In genomic region chrX:85243155-85243554, GRCh38 we compare ENCODE assay signal across 9 cellular contexts. TPM values are rescaled to one million over a fixed set of nuclear protein-coding genes. Genes with fewer than 3 reads are reported as not detected.
DNase-seq lines count a peak whose midpoint lies in the region; ATAC-seq and TF ChIP-seq lines count a peak whose summit lies in the region.
"Had no signal": no experiment of that assay in that cellular context is flagged by ENCODE, and none has a peak within 500 bp of the region (broad histone marks: within the 10 kb centered on the region; RNA-seq: fewer than 3 reads in every experiment).

No MANE protein-coding gene starts in this region.

- 28 to 50% methylated on average over 2 of the region's 2 CpGs for WGBS in tibial nerve, 2 donors

- no peak overlapping the region for H3K27ac Mint-ChIP-seq in activated CD4-positive, alpha-beta T cell treated with anti-CD3 and anti-CD28 coated beads, Interleukin-2, amount 10 ng/mL, durations not matched to agents 7 days and 5 days
- peak overlapping the region; percentile 88 for H3K27ac Mint-ChIP-seq in stimulated activated memory B cell treated with anti-CD40 and anti-IgM and Interleukin-4, amounts not matched to agents 10 μg/mL and 1 μg/mL and 100 μg/mL, for 72 hours

- TF ChIP-seq POLR2A in tibial nerve (IDR thresholded peaks at IDR 0.05), result no peak

- H3K27me3 ChIP-seq in tibial nerve, result no peaks in the 10 kb centered on the region

- no peak overlapping the region for H3K27ac ChIP-seq in tibial nerve

- H3K9me3 Mint-ChIP-seq in activated CD4-positive, alpha-beta T cell treated with anti-CD3 and anti-CD28 coated beads, Interleukin-2, amount 10 ng/mL, durations not matched to agents 7 days and 5 days, result no peaks in the 10 kb centered on the region
- no peaks in the 10 kb centered on the region for H3K9me3 Mint-ChIP-seq in stimulated activated memory B cell treated with anti-CD40 and anti-IgM and Interleukin-4, amounts not matched to agents 10 μg/mL and 1 μg/mL and 100 μg/mL, for 72 hours
- H3K9me3 Mint-ChIP-seq: central memory CD8-positive, alpha-beta T cell had no signal

- H3K4me3 ChIP-seq in tibial nerve, result peak overlapping the region in 2 of 4 donors; percentile 36 to 60

- no peak for TF ChIP-seq CTCF in tibial nerve (IDR thresholded peaks at IDR 0.05)

- no peaks in the 10 kb centered on the region for H3K9me3 ChIP-seq in tibial nerve

- no peaks in the 10 kb centered on the region for H3K36me3 Mint-ChIP-seq in activated CD4-positive, alpha-beta T cell treated with anti-CD3 and anti-CD28 coated beads, Interleukin-2, amount 10 ng/mL, durations not matched to agents 7 days and 5 days (ENCODE audit: low read depth)
- H3K36me3 Mint-ChIP-seq in stimulated activated memory B cell treated with anti-CD40 and anti-IgM and Interleukin-4, amounts not matched to agents 10 μg/mL and 1 μg/mL and 100 μg/mL, for 72 hours, result no peaks in the 10 kb centered on the region

- peak overlapping the region; percentile 45 for H3K4me3 Mint-ChIP-seq in activated CD4-positive, alpha-beta T cell treated with anti-CD3 and anti-CD28 coated beads, Interleukin-2, amount 10 ng/mL, durations not matched to agents 7 days and 5 days
- H3K4me3 Mint-ChIP-seq in stimulated activated memory B cell treated with anti-CD40 and anti-IgM and Interleukin-4, amounts not matched to agents 10 μg/mL and 1 μg/mL and 100 μg/mL, for 72 hours, result peak overlapping the region; percentile 88

- CTCF ChIA-PET in activated CD4-positive, alpha-beta T cell treated with anti-CD3 and anti-CD28 coated beads, Interleukin-2, amount 10 ng/mL, durations not matched to agents 7 days and 5 days (lab: Charles Lee), result no interaction called here

- H3K36me3 ChIP-seq in tibial nerve, result no peaks in the 10 kb centered on the region

- no peak for TF ChIP-seq EP300 in tibial nerve (IDR thresholded peaks at IDR 0.05)

- POLR2A ChIA-PET in activated CD4-positive, alpha-beta T cell treated with anti-CD3 and anti-CD28 coated beads, Interleukin-2, amount 10 ng/mL, durations not matched to agents 7 days and 5 days (lab: Charles Lee), result no interaction called here

- no peak for DNase-seq in activated CD4-positive, alpha-beta T cell treated with anti-CD3 and anti-CD28 coated beads, Interleukin-2, amount 10 ng/mL, durations not matched to agents 7 days and 5 days
- DNase-seq in activated CD4-positive, alpha-beta T cell treated with anti-CD3 and anti-CD28 coated beads, Interleukin-2, amount 50 U/mL, for 1 hour, result no peak
- DNase-seq in OCI-M1 (lab: John Stamatoyannopoulos, UW) (peak; percentile 39), germinal center (ENCODE audit: low spot score) (peak; percentile 2), T-helper 1 cell (no peak), tibial nerve (ENCODE audit: low spot score in 2 of 2) (no peak)
- DNase-seq in stimulated activated CD4-positive, alpha-beta T cell treated with anti-CD3 and anti-CD28 coated beads, Interleukin-2, amount 100 ng/mL, for 24 hours, result no peak

- peaks cover 0 to 4% (median 0%) of the 10 kb centered on the region in 4 donors for H3K4me1 ChIP-seq in tibial nerve

- H3K4me1 Mint-ChIP-seq in activated CD4-positive, alpha-beta T cell treated with anti-CD3 and anti-CD28 coated beads, Interleukin-2, amount 10 ng/mL, durations not matched to agents 7 days and 5 days, result peaks cover 14% of the 10 kb centered on the region
- H3K4me1 Mint-ChIP-seq in stimulated activated memory B cell treated with anti-CD40 and anti-IgM and Interleukin-4, amounts not matched to agents 10 μg/mL and 1 μg/mL and 100 μg/mL, for 72 hours, result peaks cover 13% of the 10 kb centered on the region

- peaks cover 22% of the 10 kb centered on the region for H3K27me3 Mint-ChIP-seq in activated CD4-positive, alpha-beta T cell treated with anti-CD3 and anti-CD28 coated beads, Interleukin-2, amount 10 ng/mL, durations not matched to agents 7 days and 5 days
- no peaks in the 10 kb centered on the region for H3K27me3 Mint-ChIP-seq in stimulated activated memory B cell treated with anti-CD40 and anti-IgM and Interleukin-4, amounts not matched to agents 10 μg/mL and 1 μg/mL and 100 μg/mL, for 72 hours
- H3K27me3 Mint-ChIP-seq: central memory CD8-positive, alpha-beta T cell had no signal

- no peak for ATAC-seq in stimulated activated memory B cell treated with anti-CD40 and anti-IgM and Interleukin-4, amounts not matched to agents 10 μg/mL and 1 μg/mL and 100 μg/mL, for 72 hours

RNA-seq across cellular contexts. Expression of gene SATL1, which starts 0.4 kb away (rescaled TPM):
- not detected for total RNA-seq in activated CD4-positive, alpha-beta T cell treated with anti-CD3 and anti-CD28 coated beads, Interleukin-2, amount 10 ng/mL, durations not matched to agents 7 days and 5 days
- not detected for total RNA-seq in tibial nerve

RNA-seq across cellular contexts. Expression of gene ZNF711, which starts 0.6 kb away (rescaled TPM):
- total RNA-seq in activated CD4-positive, alpha-beta T cell treated with anti-CD3 and anti-CD28 coated beads, Interleukin-2, amount 10 ng/mL, durations not matched to agents 7 days and 5 days, result under 1 TPM; 0.42 to 0.45 TPM
- total RNA-seq in tibial nerve, result 1 to 10 TPM; 1.2 to 2.8 (median 1.7) TPM

Comparison
In these comparisons a context has a peak if more than half of its experiments do, and no peak if none do; other contexts are left out.
1. DNase-seq: peak in OCI-M1 (single experiment) and germinal center (single experiment); none in activated CD4-positive, alpha-beta T cell treated with anti-CD3 and anti-CD28 coated beads, Interleukin-2, amount 10 ng/mL, durations not matched to agents 7 days and 5 days (single experiment), activated CD4-positive, alpha-beta T cell treated with anti-CD3 and anti-CD28 coated beads, Interleukin-2, amount 50 U/mL, for 1 hour (single experiment), T-helper 1 cell (0 of 5), tibial nerve (0 of 2) and stimulated activated CD4-positive, alpha-beta T cell treated with anti-CD3 and anti-CD28 coated beads, Interleukin-2, amount 100 ng/mL, for 24 hours (0 of 2).